ENCODE assay signal across 8 cellular contexts in the genomic region with DNA sequence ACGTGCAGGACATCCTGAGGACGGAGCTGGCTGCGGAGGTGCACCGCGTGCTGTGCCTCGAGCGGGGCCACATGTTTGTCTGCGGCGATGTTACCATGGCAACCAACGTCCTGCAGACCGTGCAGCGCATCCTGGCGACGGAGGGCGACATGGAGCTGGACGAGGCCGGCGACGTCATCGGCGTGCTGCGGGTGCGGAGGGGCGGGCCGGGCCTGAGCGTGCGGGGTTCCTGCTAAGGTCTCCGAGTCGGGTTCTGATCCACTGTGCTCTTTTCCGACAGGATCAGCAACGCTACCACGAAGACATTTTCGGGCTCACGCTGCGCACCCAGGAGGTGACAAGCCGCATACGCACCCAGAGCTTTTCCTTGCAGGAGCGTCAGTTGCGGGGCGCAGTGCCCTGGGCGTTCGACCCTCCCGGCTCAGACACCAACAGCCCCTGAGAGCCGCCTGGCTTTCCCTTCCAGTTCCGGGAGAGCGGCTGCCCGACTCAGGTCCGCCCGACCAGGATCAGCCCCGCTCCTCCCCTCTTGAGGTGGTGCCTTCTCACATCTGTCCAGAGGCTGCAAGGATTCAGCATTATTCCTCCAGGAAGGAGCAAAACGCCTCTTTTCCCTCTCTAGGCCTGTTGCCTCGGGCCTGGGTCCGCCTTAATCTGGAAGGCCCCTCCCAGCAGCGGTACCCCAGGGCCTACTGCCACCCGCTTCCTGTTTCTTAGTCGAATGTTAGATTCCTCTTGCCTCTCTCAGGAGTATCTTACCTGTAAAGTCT. TPM values are rescaled to one million over a fixed set of nuclear protein-coding genes. Genes with fewer than 3 reads are reported as not detected.
DNase-seq lines count a peak whose midpoint lies in the region; ATAC-seq and TF ChIP-seq lines count a peak whose summit lies in the region.

No MANE protein-coding gene starts in this region.

- H3K4me3 ChIP-seq in Jurkat, Clone E6-1 (ENCODE audit: low read length) = peak overlapping the region; percentile 67
- H3K4me3 ChIP-seq in mucosa of descending colon = no peak overlapping the region

- POLR2A ChIA-PET in activated CD8-positive, alpha-beta T cell treated with anti-CD3 and anti-CD28 coated beads, Interleukin-2, amount 10 ng/mL, durations not matched to agents 7 days and 5 days (lab: Charles Lee) = interaction anchor here (0.9 kb wide), 1 partner anchor 45 kb away, joined by 3 read pairs; the partner anchor contains the start of gene SLC4A2

- no peaks in the 10 kb centered on the region for H3K36me3 ChIP-seq in mucosa of descending colon (ENCODE audit: low read depth)

- DNase-seq in Jurkat, Clone E6-1 (ENCODE audit: low read depth, low spot score) = peak; percentile 93
- peak; percentile 95 for DNase-seq in activated CD8-positive, alpha-beta T cell treated with anti-CD3 and anti-CD28 coated beads, Interleukin-2, amount 10 ng/mL, durations not matched to agents 7 days and 5 days
- DNase-seq in effector memory CD8-positive, alpha-beta T cell = peak; percentile 89 to 96 (median 95)
- peak; percentile 68 to 91 (median 78) for DNase-seq in mucosa of descending colon
- DNase-seq in stimulated activated CD8-positive, alpha-beta memory T cell treated with anti-CD3 and anti-CD28 coated beads, Interleukin-7, amount 100 ng/mL, for 1 hour (ENCODE audit: low read depth in 2 of 2) = peak; percentile 70 to 76
- no peak for DNase-seq in osteocyte (ENCODE audit: extremely low spot score, unreplicated experiment)
- no peak for DNase-seq in LoVo (ENCODE audit: low spot score)

- H3K36me3 Mint-ChIP-seq in activated CD8-positive, alpha-beta T cell treated with anti-CD3 and anti-CD28 coated beads, Interleukin-2, amount 10 ng/mL, durations not matched to agents 7 days and 5 days (ENCODE audit: low read depth) = peaks cover 14% of the 10 kb centered on the region
- H3K36me3 Mint-ChIP-seq in effector memory CD8-positive, alpha-beta T cell (ENCODE audit: insufficient read depth) = peaks cover 40% of the 10 kb centered on the region
- no peaks in the 10 kb centered on the region for H3K36me3 Mint-ChIP-seq in osteocyte (ENCODE audit: unreplicated experiment)

- CTCF ChIA-PET in activated CD8-positive, alpha-beta T cell treated with anti-CD3 and anti-CD28 coated beads, Interleukin-2, amount 10 ng/mL, durations not matched to agents 7 days and 5 days (lab: Charles Lee) = interaction anchor here (0.7 to 1.7 kb wide), 4 partner anchors 14 to 116 kb away, joined by 3 to 6 read pairs (median 4); partner anchors contain the start of gene ABCB8

- H3K27me3 Mint-ChIP-seq in activated CD8-positive, alpha-beta T cell treated with anti-CD3 and anti-CD28 coated beads, Interleukin-2, amount 10 ng/mL, durations not matched to agents 7 days and 5 days (ENCODE audit: low read depth) = peaks cover 11% of the 10 kb centered on the region
- H3K27me3 Mint-ChIP-seq in effector memory CD8-positive, alpha-beta T cell = peaks cover 5 to 12% of the 10 kb centered on the region in 2 donors
- peaks cover 9% of the 10 kb centered on the region for H3K27me3 Mint-ChIP-seq in osteocyte (ENCODE audit: unreplicated experiment)

- peak overlapping the region; percentile 94 for H3K27ac Mint-ChIP-seq in activated CD8-positive, alpha-beta T cell treated with anti-CD3 and anti-CD28 coated beads, Interleukin-2, amount 10 ng/mL, durations not matched to agents 7 days and 5 days
- H3K27ac Mint-ChIP-seq in effector memory CD8-positive, alpha-beta T cell = peak overlapping the region; percentile 97 to 98
- H3K27ac Mint-ChIP-seq in osteocyte (ENCODE audit: unreplicated experiment) = no peak overlapping the region

- no peaks in the 10 kb centered on the region for H3K9me3 ChIP-seq in mucosa of descending colon

- no peaks in the 10 kb centered on the region for H3K9me3 Mint-ChIP-seq in activated CD8-positive, alpha-beta T cell treated with anti-CD3 and anti-CD28 coated beads, Interleukin-2, amount 10 ng/mL, durations not matched to agents 7 days and 5 days (ENCODE audit: insufficient read depth)
- H3K9me3 Mint-ChIP-seq in effector memory CD8-positive, alpha-beta T cell = no peaks in the 10 kb centered on the region
- H3K9me3 Mint-ChIP-seq in osteocyte (ENCODE audit: unreplicated experiment) = no peaks in the 10 kb centered on the region

- H3K4me3 Mint-ChIP-seq in activated CD8-positive, alpha-beta T cell treated with anti-CD3 and anti-CD28 coated beads, Interleukin-2, amount 10 ng/mL, durations not matched to agents 7 days and 5 days = peak overlapping the region; percentile 78
- peak overlapping the region; percentile 84 to 89 for H3K4me3 Mint-ChIP-seq in effector memory CD8-positive, alpha-beta T cell
- H3K4me3 Mint-ChIP-seq in osteocyte (ENCODE audit: unreplicated experiment) = no peak overlapping the region

- ATAC-seq in activated CD8-positive, alpha-beta T cell treated with anti-CD3 and anti-CD28 coated beads, Interleukin-2, amount 10 ng/mL, durations not matched to agents 7 days and 5 days = peak; percentile 67
- ATAC-seq in effector memory CD8-positive, alpha-beta T cell (replicated peaks) = peak; percentile 75
- peak; percentile 32 for ATAC-seq in mucosa of descending colon

- intact Hi-C loops in mucosa of descending colon (cut with DNase I, micrococcal nuclease) = no loop called here

- H3K4me1 Mint-ChIP-seq in activated CD8-positive, alpha-beta T cell treated with anti-CD3 and anti-CD28 coated beads, Interleukin-2, amount 10 ng/mL, durations not matched to agents 7 days and 5 days (ENCODE audit: low read depth) = peaks cover 88% of the 10 kb centered on the region
- peaks cover 50 to 52% of the 10 kb centered on the region in 2 donors for H3K4me1 Mint-ChIP-seq in effector memory CD8-positive, alpha-beta T cell (ENCODE audit: low read depth in 2 of 2)
- peaks cover 22% of the 10 kb centered on the region for H3K4me1 Mint-ChIP-seq in osteocyte (ENCODE audit: unreplicated experiment)

- TF ChIP-seq CTCF in GM12872 (IDR thresholded peaks at IDR 0.05; ENCODE audit: insufficient read depth, low read depth, low read length) (peak; percentile 43; the same call in 1 of the 3 replicates), mucosa of descending colon (IDR thresholded peaks at IDR 0.05) (no peak), osteocyte (IDR thresholded peaks at IDR 0.05) (no peak)

- peaks cover 20% of the 10 kb centered on the region for H3K4me1 ChIP-seq in mucosa of descending colon (ENCODE audit: low read depth)

RNA-seq across cellular contexts. Expression of gene ATG9B, which starts 10.4 kb away (rescaled TPM):
- polyA plus RNA-seq in Jurkat, Clone E6-1 (2012; ENCODE audit: insufficient read depth, insufficient read length) = 14.9 TPM
- total RNA-seq in activated CD8-positive, alpha-beta T cell treated with anti-CD3 and anti-CD28 coated beads, Interleukin-2, amount 10 ng/mL, durations not matched to agents 7 days and 5 days = 1 to 10 TPM; 6.8 to 7.4 TPM
- total RNA-seq in mucosa of descending colon (under 1 TPM; 0.09 to 0.90 (median 0.89) TPM), osteocyte (0.11 and 0.39 TPM in 2 replicates)

RNA-seq across cellular contexts. Expression of gene ABCB8, which starts 14.3 kb away (rescaled TPM):
- polyA plus RNA-seq in Jurkat, Clone E6-1 (2012; ENCODE audit: insufficient read depth, insufficient read length) = 47.9 TPM
- 10 to 100 TPM; 48.0 to 49.5 TPM for total RNA-seq in activated CD8-positive, alpha-beta T cell treated with anti-CD3 and anti-CD28 coated beads, Interleukin-2, amount 10 ng/mL, durations not matched to agents 7 days and 5 days
- total RNA-seq in mucosa of descending colon (10 to 100 TPM; 40.1 to 44.9 (median 41.8) TPM), osteocyte (38.1 and 39.7 TPM in 2 replicates)

RNA-seq across cellular contexts. Expression of gene NOS3, which starts 23.1 kb away (rescaled TPM):
- 8.5 TPM for polyA plus RNA-seq in Jurkat, Clone E6-1 (2012; ENCODE audit: insufficient read depth, insufficient read length)
- 10 to 100 TPM; 12.2 to 13.8 TPM for total RNA-seq in activated CD8-positive, alpha-beta T cell treated with anti-CD3 and anti-CD28 coated beads, Interleukin-2, amount 10 ng/mL, durations not matched to agents 7 days and 5 days
- total RNA-seq in mucosa of descending colon (1 to 10 TPM; 2.5 to 6.3 (median 6.0) TPM), osteocyte (0.73 TPM in 1 of 2 replicates, not detected in the other)

RNA-seq across cellular contexts. Expression of gene ASIC3, which starts 34.4 kb away (rescaled TPM):
- polyA plus RNA-seq in Jurkat, Clone E6-1 (2012; ENCODE audit: insufficient read depth, insufficient read length) = 7.9 TPM
- 1 to 10 TPM; 2.8 to 3.2 TPM for total RNA-seq in activated CD8-positive, alpha-beta T cell treated with anti-CD3 and anti-CD28 coated beads, Interleukin-2, amount 10 ng/mL, durations not matched to agents 7 days and 5 days
- total RNA-seq in mucosa of descending colon (1 to 10 TPM; 1.2 to 6.5 (median 3.4) TPM), osteocyte (3.6 and 5.8 TPM in 2 replicates)

RNA-seq across cellular contexts. Expression of gene KCNH2, which starts 35.8 kb away (rescaled TPM):
- 43.6 TPM for polyA plus RNA-seq in Jurkat, Clone E6-1 (2012; ENCODE audit: insufficient read depth, insufficient read length)
- not detected for total RNA-seq in activated CD8-positive, alpha-beta T cell treated with anti-CD3 and anti-CD28 coated beads, Interleukin-2, amount 10 ng/mL, durations not matched to agents 7 days and 5 days
- total RNA-seq in mucosa of descending colon (10 to 100 TPM in 1 of 3 donors, 1 to 10 TPM in 2; 2.9 to 87.1 (median 5.3) TPM), osteocyte (not detected in 2 replicates)

Comparison
In these comparisons a context has a peak if more than half of its experiments do, and no peak if none do; other contexts are left out.
1. DNase-seq: peak in Jurkat, Clone E6-1 (single experiment), activated CD8-positive, alpha-beta T cell treated with anti-CD3 and anti-CD28 coated beads, Interleukin-2, amount 10 ng/mL, durations not matched to agents 7 days and 5 days (single experiment), effector memory CD8-positive, alpha-beta T cell (3 of 3), mucosa of descending colon (3 of 3) and stimulated activated CD8-positive, alpha-beta memory T cell treated with anti-CD3 and anti-CD28 coated beads, Interleukin-7, amount 100 ng/mL, for 1 hour (2 of 2); none in osteocyte (single experiment) and LoVo (single experiment).
2. Peak in every context shown above with its lines, with median percentiles within 50 percentile points of each other: ATAC-seq.